Comparison of ENCODE assay signal across 1 cellular context in the genomic region with DNA sequence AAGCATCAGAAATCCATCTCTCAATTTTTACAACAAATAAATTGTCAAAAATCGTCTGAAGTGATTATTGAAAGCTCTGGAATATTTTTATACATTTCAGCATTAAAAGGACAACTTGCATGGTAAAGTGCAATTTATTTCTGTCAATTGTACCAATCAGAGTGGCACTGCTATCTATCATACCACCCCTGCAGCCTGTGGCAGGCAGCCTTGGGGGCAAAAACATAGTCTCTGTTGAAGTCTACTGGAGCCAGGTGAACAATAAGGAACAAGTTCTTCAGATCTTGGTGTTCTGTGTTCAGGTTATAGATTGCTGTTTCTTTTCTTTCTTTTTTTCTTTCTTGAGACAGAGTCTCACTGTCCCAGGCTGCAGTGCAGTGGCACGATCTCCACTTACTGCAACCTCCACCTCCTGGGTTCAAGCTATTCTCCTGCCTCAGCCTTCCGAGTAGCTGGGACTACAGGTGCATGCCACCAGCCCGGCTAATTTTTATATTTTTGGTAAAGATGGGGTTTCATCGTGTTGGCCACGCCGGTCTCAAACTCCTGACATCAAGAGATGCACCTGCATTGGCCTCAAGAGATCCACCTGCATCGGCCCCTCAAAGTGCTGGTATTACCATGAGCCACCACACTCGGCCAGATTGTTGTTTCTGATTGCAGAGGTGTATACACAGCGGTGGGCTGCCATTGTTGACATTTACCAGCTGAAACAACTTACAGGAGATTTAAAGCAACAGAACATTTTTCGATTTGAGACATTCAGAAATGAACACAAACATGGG.
TF ChIP-seq lines count a peak whose summit lies in the region.

No MANE protein-coding gene starts in this region.

TF ChIP-seq in IMR-90, 13 proteins besides CTCF, POLR2A, EP300 and RAD21:
- no peak for TF ChIP-seq RFX5 (IDR thresholded peaks at IDR 0.05; ENCODE audit: low read depth, low read length)
TF ChIP-seq in IMR-90: peak in this region for 0.
